ENCODE assay signal across 9 cellular contexts in genomic region chr9:77457916-77458592, GRCh38.
DNase-seq lines count a peak whose midpoint lies in the region; ATAC-seq and TF ChIP-seq lines count a peak whose summit lies in the region.
"Had no signal": no experiment of that assay in that cellular context is flagged by ENCODE, and none has a peak within 500 bp of the region (broad histone marks: within the 10 kb centered on the region; RNA-seq: fewer than 3 reads in every experiment).

No MANE protein-coding gene starts in this region.

- peak; percentile 21 to 62 for DNase-seq in NCI-H524 (lab: John Stamatoyannopoulos, UW)
- DNase-seq in NCI-H524 treated with DMSO at 0.1 percent for 48 hours (lab: John Stamatoyannopoulos, UW), result no peak
- peak; percentile 79 for DNase-seq in NB4 (ENCODE audit: low read depth)
- peak in 4 of 5 donors; percentile 25 to 72 (median 40) for DNase-seq in T-helper 1 cell
- peak in 44 of 58 donors; percentile 4 to 74 (median 38) for DNase-seq in anterior cingulate cortex (lab: John Stamatoyannopoulos, UW)
- DNase-seq in hypothalamus (lab: John Stamatoyannopoulos, UW), result peak in 36 of 51 donors; percentile 3 to 74 (median 36)
- DNase-seq in stimulated activated CD4-positive, alpha-beta T cell treated with anti-CD3 and anti-CD28 coated beads, Interleukin-12 subunit alpha, Interleukin-12 subunit beta, amount 100 ng/mL, for 48 hours (ENCODE audit: low read depth in 2 of 3, low spot score in 1 of 3), result peak; percentile 32 to 67 (median 39)

- peak; percentile 91 for TF ChIP-seq CTCF in NB4 (IDR thresholded peaks at IDR 0.05; ENCODE audit: low read depth, low read length)

- ATAC-seq in HG02610 (IDR thresholded peaks at IDR 0.05; ENCODE audit: unreplicated experiment), result peak; percentile 77

- H3K4me3 ChIP-seq in NB4 (ENCODE audit: low read depth, low read length), result no peak overlapping the region
- H3K4me3 ChIP-seq: BLaER1 treated with 17β-estradiol and CSF1 and Interleukin-3, amounts not matched to agents 10 nM and 100 nM had no signal

- TF ChIP-seq POLR2A in NB4 (IDR thresholded peaks at IDR 0.05; ENCODE audit: extremely low read depth, insufficient read length), result no peak
